In genomic region chr11:18312663-18313420, GRCh38 we compare ENCODE assay signal across 1 cellular context.
TF ChIP-seq lines count a peak whose summit lies in the region.

No MANE protein-coding gene starts in this region.

TF ChIP-seq in GM23338, 12 proteins besides CTCF, POLR2A, EP300 and RAD21 (continued from another document):
- TF ChIP-seq, protein P1, sequence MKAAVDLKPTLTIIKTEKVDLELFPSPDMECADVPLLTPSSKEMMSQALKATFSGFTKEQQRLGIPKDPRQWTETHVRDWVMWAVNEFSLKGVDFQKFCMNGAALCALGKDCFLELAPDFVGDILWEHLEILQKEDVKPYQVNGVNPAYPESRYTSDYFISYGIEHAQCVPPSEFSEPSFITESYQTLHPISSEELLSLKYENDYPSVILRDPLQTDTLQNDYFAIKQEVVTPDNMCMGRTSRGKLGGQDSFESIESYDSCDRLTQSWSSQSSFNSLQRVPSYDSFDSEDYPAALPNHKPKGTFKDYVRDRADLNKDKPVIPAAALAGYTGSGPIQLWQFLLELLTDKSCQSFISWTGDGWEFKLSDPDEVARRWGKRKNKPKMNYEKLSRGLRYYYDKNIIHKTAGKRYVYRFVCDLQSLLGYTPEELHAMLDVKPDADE (IDR thresholded peaks at IDR 0.05): no peak
- TF ChIP-seq, protein P2, sequence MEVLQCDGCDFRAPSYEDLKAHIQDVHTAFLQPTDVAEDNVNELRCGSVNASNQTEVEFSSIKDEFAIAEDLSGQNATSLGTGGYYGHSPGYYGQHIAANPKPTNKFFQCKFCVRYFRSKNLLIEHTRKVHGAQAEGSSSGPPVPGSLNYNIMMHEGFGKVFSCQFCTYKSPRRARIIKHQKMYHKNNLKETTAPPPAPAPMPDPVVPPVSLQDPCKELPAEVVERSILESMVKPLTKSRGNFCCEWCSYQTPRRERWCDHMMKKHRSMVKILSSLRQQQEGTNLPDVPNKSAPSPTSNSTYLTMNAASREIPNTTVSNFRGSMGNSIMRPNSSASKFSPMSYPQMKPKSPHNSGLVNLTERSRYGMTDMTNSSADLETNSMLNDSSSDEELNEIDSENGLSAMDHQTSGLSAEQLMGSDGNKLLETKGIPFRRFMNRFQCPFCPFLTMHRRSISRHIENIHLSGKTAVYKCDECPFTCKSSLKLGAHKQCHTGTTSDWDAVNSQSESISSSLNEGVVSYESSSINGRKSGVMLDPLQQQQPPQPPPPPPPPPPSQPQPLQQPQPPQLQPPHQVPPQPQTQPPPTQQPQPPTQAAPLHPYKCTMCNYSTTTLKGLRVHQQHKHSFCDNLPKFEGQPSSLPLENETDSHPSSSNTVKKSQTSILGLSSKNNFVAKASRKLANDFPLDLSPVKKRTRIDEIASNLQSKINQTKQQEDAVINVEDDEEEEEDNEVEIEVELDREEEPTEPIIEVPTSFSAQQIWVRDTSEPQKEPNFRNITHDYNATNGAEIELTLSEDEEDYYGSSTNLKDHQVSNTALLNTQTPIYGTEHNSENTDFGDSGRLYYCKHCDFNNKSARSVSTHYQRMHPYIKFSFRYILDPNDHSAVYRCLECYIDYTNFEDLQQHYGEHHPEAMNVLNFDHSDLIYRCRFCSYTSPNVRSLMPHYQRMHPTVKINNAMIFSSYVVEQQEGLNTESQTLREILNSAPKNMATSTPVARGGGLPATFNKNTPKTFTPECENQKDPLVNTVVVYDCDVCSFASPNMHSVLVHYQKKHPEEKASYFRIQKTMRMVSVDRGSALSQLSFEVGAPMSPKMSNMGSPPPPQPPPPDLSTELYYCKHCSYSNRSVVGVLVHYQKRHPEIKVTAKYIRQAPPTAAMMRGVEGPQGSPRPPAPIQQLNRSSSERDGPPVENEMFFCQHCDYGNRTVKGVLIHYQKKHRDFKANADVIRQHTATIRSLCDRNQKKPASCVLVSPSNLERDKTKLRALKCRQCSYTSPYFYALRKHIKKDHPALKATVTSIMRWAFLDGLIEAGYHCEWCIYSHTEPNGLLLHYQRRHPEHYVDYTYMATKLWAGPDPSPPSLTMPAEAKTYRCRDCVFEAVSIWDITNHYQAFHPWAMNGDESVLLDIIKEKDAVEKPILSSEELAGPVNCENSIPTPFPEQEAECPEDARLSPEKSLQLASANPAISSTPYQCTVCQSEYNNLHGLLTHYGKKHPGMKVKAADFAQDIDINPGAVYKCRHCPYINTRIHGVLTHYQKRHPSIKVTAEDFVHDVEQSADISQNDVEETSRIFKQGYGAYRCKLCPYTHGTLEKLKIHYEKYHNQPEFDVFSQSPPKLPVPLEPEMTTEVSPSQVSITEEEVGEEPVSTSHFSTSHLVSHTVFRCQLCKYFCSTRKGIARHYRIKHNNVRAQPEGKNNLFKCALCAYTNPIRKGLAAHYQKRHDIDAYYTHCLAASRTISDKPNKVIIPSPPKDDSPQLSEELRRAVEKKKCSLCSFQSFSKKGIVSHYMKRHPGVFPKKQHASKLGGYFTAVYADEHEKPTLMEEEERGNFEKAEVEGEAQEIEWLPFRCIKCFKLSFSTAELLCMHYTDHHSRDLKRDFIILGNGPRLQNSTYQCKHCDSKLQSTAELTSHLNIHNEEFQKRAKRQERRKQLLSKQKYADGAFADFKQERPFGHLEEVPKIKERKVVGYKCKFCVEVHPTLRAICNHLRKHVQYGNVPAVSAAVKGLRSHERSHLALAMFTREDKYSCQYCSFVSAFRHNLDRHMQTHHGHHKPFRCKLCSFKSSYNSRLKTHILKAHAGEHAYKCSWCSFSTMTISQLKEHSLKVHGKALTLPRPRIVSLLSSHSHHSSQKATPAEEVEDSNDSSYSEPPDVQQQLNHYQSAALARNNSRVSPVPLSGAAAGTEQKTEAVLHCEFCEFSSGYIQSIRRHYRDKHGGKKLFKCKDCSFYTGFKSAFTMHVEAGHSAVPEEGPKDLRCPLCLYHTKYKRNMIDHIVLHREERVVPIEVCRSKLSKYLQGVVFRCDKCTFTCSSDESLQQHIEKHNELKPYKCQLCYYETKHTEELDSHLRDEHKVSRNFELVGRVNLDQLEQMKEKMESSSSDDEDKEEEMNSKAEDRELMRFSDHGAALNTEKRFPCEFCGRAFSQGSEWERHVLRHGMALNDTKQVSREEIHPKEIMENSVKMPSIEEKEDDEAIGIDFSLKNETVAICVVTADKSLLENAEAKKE (CRISPR knock-in tag; IDR thresholded peaks at IDR 0.05): no peak
- TF ChIP-seq POLR2AphosphoS5 (IDR thresholded peaks at IDR 0.05; ENCODE audit: low read depth): no peak
- TF ChIP-seq EZH2 (IDR thresholded peaks at IDR 0.05; ENCODE audit: low read depth, unreplicated experiment): no peak
- TF ChIP-seq JUNB (IDR thresholded peaks at IDR 0.05; ENCODE audit: unreplicated experiment): no peak
- TF ChIP-seq NANOG (IDR thresholded peaks at IDR 0.05; ENCODE audit: borderline replicate concordance): no peak
